10 cellular contexts compared by ENCODE assay signal in the genomic region with DNA sequence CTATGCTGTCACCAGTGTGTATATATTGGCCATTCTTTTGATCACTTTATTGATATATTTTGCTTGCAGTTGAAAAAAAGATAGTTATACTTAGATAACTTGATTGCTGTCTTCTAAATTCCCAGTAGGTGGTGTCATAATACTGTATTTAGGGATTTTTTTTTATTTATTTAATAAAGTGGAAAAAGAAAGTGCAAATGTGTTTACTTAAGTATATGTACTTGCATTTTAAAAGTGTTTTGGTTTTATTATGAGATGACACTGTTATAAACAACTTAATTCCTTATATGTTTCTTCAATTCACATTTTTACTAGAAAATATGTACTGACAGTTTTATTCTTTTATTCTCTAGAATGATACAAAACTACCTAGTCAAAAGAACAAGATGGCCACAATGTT.
DNase-seq lines count a peak whose midpoint lies in the region; ATAC-seq, FAIRE-seq and TF ChIP-seq lines count a peak whose summit lies in the region.
"Had no signal": no experiment of that assay in that cellular context is flagged by ENCODE, and none has a peak within 500 bp of the region (broad histone marks: within the 10 kb centered on the region; RNA-seq: fewer than 3 reads in every experiment).

No MANE protein-coding gene starts in this region.

- no peak for ATAC-seq in K562
- ATAC-seq in HG02938 (IDR thresholded peaks at IDR 0.05; ENCODE audit: unreplicated experiment): no peak
- ATAC-seq in stimulated activated naive CD8-positive, alpha-beta T cell treated with anti-CD3 and anti-CD28 coated beads, Interleukin-15, Interleukin-2, amounts not matched to agents 100 U/mL and 50 U/mL, for 24 hours: no peak
- no peak for ATAC-seq in GM19035 (IDR thresholded peaks at IDR 0.05; ENCODE audit: unreplicated experiment)

- no peaks in the 10 kb centered on the region for H3K36me3 ChIP-seq in BJ (ENCODE audit: control insufficient read depth, insufficient read depth, low read length)
- H3K36me3 ChIP-seq in K562 (ENCODE audit: control insufficient read depth, insufficient read depth, low read length): no peaks in the 10 kb centered on the region
- H3K36me3 ChIP-seq: Peyer's patch had no signal

- H3K27ac ChIP-seq in K562 (ENCODE audit: extremely low read depth, low read depth, low read length) (no peak overlapping the region), coronary artery (no peak overlapping the region)
- H3K27ac ChIP-seq: Peyer's patch had no signal

- H3K27me3 ChIP-seq in BJ (ENCODE audit: control insufficient read depth, insufficient read depth, low read length) (no peaks in the 10 kb centered on the region), K562 (ENCODE audit: control insufficient read depth in 2 of 2, insufficient read depth in 2 of 2, low read length in 2 of 2) (no peaks in the 10 kb centered on the region)
- H3K27me3 ChIP-seq: Peyer's patch had no signal

- no peak overlapping the region for H2AFZ ChIP-seq in K562 (ENCODE audit: low read depth, low read length)

- no peaks in the 10 kb centered on the region for H3K9me1 ChIP-seq in K562 (ENCODE audit: control insufficient read depth, insufficient read depth, low read length)

- TF ChIP-seq EP300 in K562 (IDR thresholded peaks at IDR 0.05; ENCODE audit: low read length): no peak

- no peaks in the 10 kb centered on the region for H3K4me1 ChIP-seq in K562 (replicated peaks in 1 of 2; ENCODE audit: control insufficient read depth in 2 of 2, insufficient read depth in 2 of 2, low read length in 2 of 2)
- H3K4me1 ChIP-seq: Peyer's patch had no signal

- no peak overlapping the region for H3K4me2 ChIP-seq in K562 (ENCODE audit: insufficient read depth, low read length)

- POLR2A ChIA-PET in BJ (lab: Charles Lee) (no interaction called here), K562 (lab: Yijun Ruan, JAX) (no interaction called here)

- no peak for FAIRE-seq in K562 (lab: Jason Lieb, UNC)

- CTCF ChIA-PET in BJ (lab: Yijun Ruan, JAX) (interaction anchor here (0.6 to 1.5 kb wide), 2 partner anchors 105 to 262 kb away, joined by 3 read pairs; no protein-coding TSS in a partner anchor), K562 (lab: Yijun Ruan, JAX; ENCODE audit: low intra/inter-chr PET ratio) (no interaction called here)

- H4K20me1 ChIP-seq in K562 (replicated peaks; ENCODE audit: control insufficient read depth, insufficient read depth, low read length): no peaks in the 10 kb centered on the region

- TF ChIP-seq CTCF in BJ (IDR thresholded peaks at IDR 0.05; ENCODE audit: insufficient read depth, low read depth, low read length) (peak; percentile 33; the same call in 1 of the 2 replicates), LNCaP clone FGC (IDR thresholded peaks at IDR 0.05; ENCODE audit: control insufficient read depth, extremely low read depth, insufficient read depth) (peak; percentile 36; the same call in 1 of the 2 replicates), K562 (IDR thresholded peaks at IDR 0.05 in 2 of 3, conservative IDR thresholded peaks at IDR 0.05 in 1 of 3; ENCODE audit: insufficient read depth in 2 of 3, low read depth in 1 of 3, low read length in 3 of 3) (peak in 1 of 3 experiments; percentile 36; a peak in 2 of 6 replicates), coronary artery (IDR thresholded peaks at IDR 0.05) (no peak)

- BruUV-seq in K562 (replicated peaks; lab: Mats Ljungman, UMichigan): no TSS peak

- H3K9me3 ChIP-seq in K562 (replicated peaks; ENCODE audit: control insufficient read depth, insufficient read depth, low read depth, low read length): no peaks in the 10 kb centered on the region
- H3K9me3 ChIP-seq: Peyer's patch had no signal

- DNase-seq in BJ (ENCODE audit: low read depth) (no peak), LNCaP clone FGC (ENCODE audit: low read depth) (peak; percentile 40), K562 (ENCODE audit: extremely low read depth in 1 of 4, low spot score in 3 of 4) (no peak), medulla oblongata (ENCODE audit: extremely low spot score) (peak; percentile 14), coronary artery (ENCODE audit: low spot score) (no peak)
- DNase-seq in stimulated activated naive CD8-positive, alpha-beta T cell treated with anti-CD3 and anti-CD28 coated beads, Interleukin-15, Interleukin-2, amounts not matched to agents 100 U/mL and 50 U/mL, for 24 hours: no peak
- DNase-seq: activated T-cell treated with anti-CD3 and anti-CD28 coated beads, Interleukin-2, amount 50 U/mL, for 24 hours; Peyer's patch had no signal

- no peaks in the 10 kb centered on the region for H3K79me2 ChIP-seq in K562 (ENCODE audit: control insufficient read depth, insufficient read depth, low read length)

- H3K4me3 ChIP-seq in BJ (ENCODE audit: low read depth, low read length) (no peak overlapping the region), LNCaP clone FGC (ENCODE audit: low read depth, low read length) (no peak overlapping the region), K562 (no peak overlapping the region), coronary artery (no peak overlapping the region)
- H3K4me3 ChIP-seq: Peyer's patch had no signal

- in situ Hi-C loops in K562 (cut with MboI): no loop called here

- peak; percentile 14 to 41; a peak in 2 of 4 replicates for TF ChIP-seq RAD21 in K562 (CRISPR knock-in tag; conservative IDR thresholded peaks at IDR 0.05 in 1 of 2, IDR thresholded peaks at IDR 0.05 in 1 of 2)

- H3K9ac ChIP-seq in K562 (ENCODE audit: insufficient read depth in 1 of 2, low read depth in 2 of 2, low read length in 2 of 2): no peak overlapping the region

- no peak for TF ChIP-seq POLR2A in K562 (conservative IDR thresholded peaks at IDR 0.05)

- intact Hi-C loops in K562 (cut with micrococcal nuclease): no loop called here

TF ChIP-seq in K562, 482 proteins besides CTCF, POLR2A, EP300 and RAD21:
- TF ChIP-seq FOSL1 (tag; conservative IDR thresholded peaks at IDR 0.05) (no peak), ILK (tag; IDR thresholded peaks at IDR 0.05; ENCODE audit: borderline replicate concordance, low read depth) (no peak), BHLHE40 (IDR thresholded peaks at IDR 0.05; ENCODE audit: low read length) (no peak), NFATC3 (IDR thresholded peaks at IDR 0.05) (no peak), ARID2 (IDR thresholded peaks at IDR 0.05) (no peak), SP1 (CRISPR knock-in tag; IDR thresholded peaks at IDR 0.05) (no peak), POLR2AphosphoS2 (IDR thresholded peaks at IDR 0.05; ENCODE audit: low read length) (no peak), ZNF232 (CRISPR knock-in tag; IDR thresholded peaks at IDR 0.05) (no peak)
- TF ChIP-seq, protein P1, sequence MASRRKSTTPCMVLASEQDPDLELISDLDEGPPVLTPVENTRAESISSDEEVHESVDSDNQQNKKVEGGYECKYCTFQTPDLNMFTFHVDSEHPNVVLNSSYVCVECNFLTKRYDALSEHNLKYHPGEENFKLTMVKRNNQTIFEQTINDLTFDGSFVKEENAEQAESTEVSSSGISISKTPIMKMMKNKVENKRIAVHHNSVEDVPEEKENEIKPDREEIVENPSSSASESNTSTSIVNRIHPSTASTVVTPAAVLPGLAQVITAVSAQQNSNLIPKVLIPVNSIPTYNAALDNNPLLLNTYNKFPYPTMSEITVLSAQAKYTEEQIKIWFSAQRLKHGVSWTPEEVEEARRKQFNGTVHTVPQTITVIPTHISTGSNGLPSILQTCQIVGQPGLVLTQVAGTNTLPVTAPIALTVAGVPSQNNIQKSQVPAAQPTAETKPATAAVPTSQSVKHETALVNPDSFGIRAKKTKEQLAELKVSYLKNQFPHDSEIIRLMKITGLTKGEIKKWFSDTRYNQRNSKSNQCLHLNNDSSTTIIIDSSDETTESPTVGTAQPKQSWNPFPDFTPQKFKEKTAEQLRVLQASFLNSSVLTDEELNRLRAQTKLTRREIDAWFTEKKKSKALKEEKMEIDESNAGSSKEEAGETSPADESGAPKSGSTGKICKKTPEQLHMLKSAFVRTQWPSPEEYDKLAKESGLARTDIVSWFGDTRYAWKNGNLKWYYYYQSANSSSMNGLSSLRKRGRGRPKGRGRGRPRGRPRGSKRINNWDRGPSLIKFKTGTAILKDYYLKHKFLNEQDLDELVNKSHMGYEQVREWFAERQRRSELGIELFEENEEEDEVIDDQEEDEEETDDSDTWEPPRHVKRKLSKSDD (conservative IDR thresholded peaks at IDR 0.05; ENCODE audit: low read length): no peak
TF ChIP-seq in K562: peak in this region for 0.

Comparison
In these comparisons a context has a peak if more than half of its experiments do, and no peak if none do; other contexts are left out.
1. DNase-seq: peak in LNCaP clone FGC (single experiment) and medulla oblongata (single experiment); none in BJ (single experiment), K562 (0 of 4), coronary artery (single experiment) and stimulated activated naive CD8-positive, alpha-beta T cell treated with anti-CD3 and anti-CD28 coated beads, Interleukin-15, Interleukin-2, amounts not matched to agents 100 U/mL and 50 U/mL, for 24 hours (single experiment).